15 cellular contexts compared by ENCODE assay signal in genomic region chr14:51716610-51717009, GRCh38.
A peak's percentile ranks its signal among the peaks of the same experiment; 100 is the strongest.
DNase-seq lines count a peak whose midpoint lies in the region; ATAC-seq and TF ChIP-seq lines count a peak whose summit lies in the region.
"Had no signal": no experiment of that assay in that cellular context is flagged by ENCODE, and none has a peak within 500 bp of the region (broad histone marks: within the 10 kb centered on the region; RNA-seq: fewer than 3 reads in every experiment).

No MANE protein-coding gene starts in this region.

- WGBS in mammary epithelial cell (ENCODE audit: low coverage, missing lambda C conversion rate) = 11% methylated on average over 6 of the region's 6 CpGs

- H3K4me3 ChIP-seq in mammary epithelial cell (replicated peaks in 1 of 3; ENCODE audit: insufficient read depth in 1 of 3, low read depth in 2 of 3, low read length in 3 of 3) = no peak overlapping the region
- H3K4me3 ChIP-seq: BLaER1, prostate gland had no signal

- no TSS peak for BruUV-seq in mammary epithelial cell (replicated peaks; lab: Mats Ljungman, UMichigan)

- H3K36me3 ChIP-seq in mammary epithelial cell (ENCODE audit: insufficient read depth, low read length) = peaks cover 63% of the 10 kb centered on the region
- H3K36me3 ChIP-seq: BLaER1, prostate gland had no signal

- H3K4me1 ChIP-seq in mammary epithelial cell (ENCODE audit: insufficient read depth, low read length) = peaks cover 10% of the 10 kb centered on the region
- H3K4me1 ChIP-seq: BLaER1, prostate gland had no signal

- dilution Hi-C loops in mammary epithelial cell (cut with HindIII; ENCODE audit: low sequenced_read_pairs) = no loop called here

- H2AFZ ChIP-seq in mammary epithelial cell (ENCODE audit: low read depth, low read length) = no peak overlapping the region

- H3K9ac ChIP-seq in mammary epithelial cell (ENCODE audit: insufficient read depth, low read length) = no peak overlapping the region
- H3K9ac ChIP-seq: BLaER1 had no signal

- H3K27ac ChIP-seq in mammary epithelial cell (ENCODE audit: insufficient read depth, low read depth, low read length) = no peak overlapping the region
- H3K27ac ChIP-seq: BLaER1, prostate gland had no signal

- in situ Hi-C loops in mammary epithelial cell (cut with MboI; ENCODE audit: low sequenced_read_pairs in 2 of 2) = no loop called here

- CTCF ChIA-PET in mammary epithelial cell (lab: Charles Lee; ENCODE audit: low non-redundant PET) = no interaction called here

- no peaks in the 10 kb centered on the region for H4K20me1 ChIP-seq in mammary epithelial cell (ENCODE audit: insufficient read depth, low read length)
- H4K20me1 ChIP-seq: BLaER1 had no signal

- peak; percentile 64 for DNase-seq in DMS53 treated with DMSO at 0.1 percent for 48 hours (lab: John Stamatoyannopoulos, UW; ENCODE audit: unreplicated experiment)
- DNase-seq in HT1080 (ENCODE audit: low read depth) = peak; percentile 48
- peak; percentile 48 for DNase-seq in mammary epithelial cell
- peak; percentile 78 for DNase-seq in myocyte (ENCODE audit: low read depth)
- DNase-seq: activated naive CD4-positive, alpha-beta T cell treated with Interleukin-2 at 50 U/mL for 16 hours; endodermal cell; Karpas-422; kidney glomerular epithelial cell; NCI-H2029 had no signal

- peaks cover 19% of the 10 kb centered on the region for H3K79me2 ChIP-seq in mammary epithelial cell (ENCODE audit: insufficient read depth, low read length)

- no peak overlapping the region for H3K4me2 ChIP-seq in mammary epithelial cell (ENCODE audit: insufficient read depth, low read depth, low read length)
- H3K4me2 ChIP-seq: BLaER1 had no signal

- ATAC-seq in GM18867 (IDR thresholded peaks at IDR 0.05; ENCODE audit: unreplicated experiment) (no peak), GM21360 (IDR thresholded peaks at IDR 0.05; ENCODE audit: unreplicated experiment) (no peak), GM18498 (IDR thresholded peaks at IDR 0.05; ENCODE audit: unreplicated experiment) (no peak), HG02973 (IDR thresholded peaks at IDR 0.05; ENCODE audit: unreplicated experiment) (no peak)

- no peak for TF ChIP-seq CTCF in mammary epithelial cell (conservative IDR thresholded peaks at IDR 0.05 in 1 of 2, IDR thresholded peaks at IDR 0.05 in 1 of 2; ENCODE audit: extremely low read depth in 1 of 2, insufficient read depth in 1 of 2, low read depth in 1 of 2, low read length in 2 of 2)

- H3K27me3 ChIP-seq in mammary epithelial cell (ENCODE audit: insufficient read depth, low read length) = no peaks in the 10 kb centered on the region
- H3K27me3 ChIP-seq: BLaER1 had no signal

- intact Hi-C loops in mammary epithelial cell (cut with micrococcal nuclease) = no loop called here

- no peaks in the 10 kb centered on the region for H3K9me3 ChIP-seq in mammary epithelial cell (replicated peaks; ENCODE audit: insufficient read depth, low read length)
- H3K9me3 ChIP-seq: BLaER1, prostate gland had no signal
